Comparison of ENCODE assay signal across 15 cellular contexts in genomic region chr4:47215759-47216158, GRCh38.
"Had no signal": no experiment of that assay in that cellular context is flagged by ENCODE, and none has a peak within 500 bp of the region (broad histone marks: within the 10 kb centered on the region; RNA-seq: fewer than 3 reads in every experiment).

No MANE protein-coding gene starts in this region.

- H3K4me3 ChIP-seq: ascending aorta, sigmoid colon, spleen, thyroid gland had no signal

- H3K27me3 ChIP-seq: ascending aorta, sigmoid colon, spleen, thyroid gland had no signal

- H3K4me1 ChIP-seq: ascending aorta, sigmoid colon, spleen, thyroid gland had no signal

- H3K36me3 ChIP-seq: ascending aorta, sigmoid colon, spleen, thyroid gland had no signal

- H3K9me3 ChIP-seq: ascending aorta, sigmoid colon, spleen, thyroid gland had no signal

- ATAC-seq: activated naive CD4-positive, alpha-beta T cell treated with anti-CD3 and anti-CD28 coated beads, Interleukin-2, amount 50 U/mL, for 72 hours; activated T-helper 17 cell treated with anti-CD3 and anti-CD28 coated beads, Interleukin-2, amount 50 U/mL, for 72 hours; left cardiac atrium; natural killer cell; stimulated activated naive CD8-positive, alpha-beta T cell treated with anti-CD3 and anti-CD28 coated beads, Interleukin-15, Interleukin-2, amounts not matched to agents 100 U/mL and 50 U/mL, for 24 hours had no signal

- DNase-seq: activated T-cell treated with anti-CD3 and anti-CD28 coated beads, Interleukin-2, amount 50 U/mL, for 1 hour; cerebellar nuclear complex; left cardiac atrium; midbrain; natural killer cell; retina; sigmoid colon; spleen; stimulated activated CD4-positive, alpha-beta T cell treated with anti-CD3 and anti-CD28 coated beads, Interleukin-4, amount 100 ng/mL, for 1 hour; stimulated activated naive CD8-positive, alpha-beta T cell treated with anti-CD3 and anti-CD28 coated beads, Interleukin-15, Interleukin-2, amounts not matched to agents 100 U/mL and 50 U/mL, for 24 hours; T-helper 1 cell; thyroid gland had no signal
